ENCODE assay signal across 11 cellular contexts in genomic region chr20:32564921-32565734, GRCh38. TPM values are rescaled to one million over a fixed set of nuclear protein-coding genes. Genes with fewer than 3 reads are reported as not detected.
DNase-seq lines count a peak whose midpoint lies in the region; ATAC-seq and TF ChIP-seq lines count a peak whose summit lies in the region.
"Had no signal": no experiment of that assay in that cellular context is flagged by ENCODE, and none has a peak within 500 bp of the region (broad histone marks: within the 10 kb centered on the region; RNA-seq: fewer than 3 reads in every experiment).

No MANE protein-coding gene starts in this region.

- no peaks in the 10 kb centered on the region for H3K9me3 ChIP-seq in CD4-positive, alpha-beta memory T cell (ENCODE audit: control insufficient read depth in 1 of 2, low read length in 2 of 2)
- H3K9me3 ChIP-seq in mucosa of rectum (ENCODE audit: control insufficient read depth in 2 of 2, low read length in 2 of 2) = no peaks in the 10 kb centered on the region
- H3K9me3 ChIP-seq: BLaER1 treated with 17β-estradiol and CSF1 and Interleukin-3, amounts not matched to agents 10 nM and 100 nM; vagina had no signal

- ATAC-seq in T-cell (replicated peaks in 1 of 4) (no peak), HG02798 (IDR thresholded peaks at IDR 0.05; ENCODE audit: poor library complexity, unreplicated experiment) (no peak)

- peak overlapping the region in 6 of 7 donors; percentile 67 to 85 (median 77) for H3K27ac Mint-ChIP-seq in CD4-positive, alpha-beta memory T cell
- H3K27ac Mint-ChIP-seq in T-cell (peak overlapping the region; percentile 71 to 78), glutamatergic neuron (ENCODE audit: unreplicated experiment) (peak overlapping the region; percentile 45)
- H3K27ac Mint-ChIP-seq in activated T-helper 1 cell treated with anti-CD3 and anti-CD28 coated beads, Interleukin-12 subunit alpha, Interleukin-12 subunit beta, Interleukin-2, Interleukin-4 antibody, amounts not matched to agents 30 ng/mL and 10 ng/mL and 1 ng/mL, durations not matched to agents 14 hours and 24 hours and 36 hours = no peak overlapping the region

- H3K27me3 ChIP-seq in CD4-positive, alpha-beta memory T cell (ENCODE audit: insufficient read depth, low read length) = no peaks in the 10 kb centered on the region
- no peaks in the 10 kb centered on the region for H3K27me3 ChIP-seq in mucosa of rectum (ENCODE audit: control insufficient read depth in 2 of 2, insufficient read depth in 2 of 2, low read length in 2 of 2)
- H3K27me3 ChIP-seq: BLaER1 treated with 17β-estradiol and CSF1 and Interleukin-3, amounts not matched to agents 10 nM and 100 nM; vagina had no signal

- peaks cover 7 to 13% of the 10 kb centered on the region in 2 donors for H3K36me3 Mint-ChIP-seq in CD4-positive, alpha-beta memory T cell
- H3K36me3 Mint-ChIP-seq in T-cell (no peaks in the 10 kb centered on the region), glutamatergic neuron (ENCODE audit: unreplicated experiment) (peaks cover 5% of the 10 kb centered on the region)
- H3K36me3 Mint-ChIP-seq in activated T-helper 1 cell treated with anti-CD3 and anti-CD28 coated beads, Interleukin-12 subunit alpha, Interleukin-12 subunit beta, Interleukin-2, Interleukin-4 antibody, amounts not matched to agents 30 ng/mL and 10 ng/mL and 1 ng/mL, durations not matched to agents 14 hours and 24 hours and 36 hours (ENCODE audit: low read depth) = no peaks in the 10 kb centered on the region

- H3K27me3 Mint-ChIP-seq in CD4-positive, alpha-beta memory T cell = no peaks in the 10 kb centered on the region
- H3K27me3 Mint-ChIP-seq in T-cell (no peaks in the 10 kb centered on the region), glutamatergic neuron (ENCODE audit: unreplicated experiment) (peaks cover 27% of the 10 kb centered on the region)
- no peaks in the 10 kb centered on the region for H3K27me3 Mint-ChIP-seq in activated T-helper 1 cell treated with anti-CD3 and anti-CD28 coated beads, Interleukin-12 subunit alpha, Interleukin-12 subunit beta, Interleukin-2, Interleukin-4 antibody, amounts not matched to agents 30 ng/mL and 10 ng/mL and 1 ng/mL, durations not matched to agents 14 hours and 24 hours and 36 hours (ENCODE audit: insufficient read depth)

- no peak overlapping the region for H3K4me3 ChIP-seq in CD4-positive, alpha-beta memory T cell (ENCODE audit: low read length in 2 of 2)
- H3K4me3 ChIP-seq in mucosa of rectum (ENCODE audit: low read length in 2 of 2) = no peak overlapping the region
- H3K4me3 ChIP-seq: BLaER1 treated with 17β-estradiol and CSF1 and Interleukin-3, amounts not matched to agents 10 nM and 100 nM; vagina had no signal

- no peaks in the 10 kb centered on the region for H3K9me3 Mint-ChIP-seq in CD4-positive, alpha-beta memory T cell
- no peaks in the 10 kb centered on the region for H3K9me3 Mint-ChIP-seq in T-cell
- H3K9me3 Mint-ChIP-seq in glutamatergic neuron (ENCODE audit: unreplicated experiment) = peaks cover 14% of the 10 kb centered on the region
- no peaks in the 10 kb centered on the region for H3K9me3 Mint-ChIP-seq in activated T-helper 1 cell treated with anti-CD3 and anti-CD28 coated beads, Interleukin-12 subunit alpha, Interleukin-12 subunit beta, Interleukin-2, Interleukin-4 antibody, amounts not matched to agents 30 ng/mL and 10 ng/mL and 1 ng/mL, durations not matched to agents 14 hours and 24 hours and 36 hours

- TF ChIP-seq CTCF in glutamatergic neuron (IDR thresholded peaks at IDR 0.05; ENCODE audit: partially characterized antibody, unreplicated experiment) = no peak

- H3K36me3 ChIP-seq in CD4-positive, alpha-beta memory T cell (ENCODE audit: insufficient read depth, low read length) = peaks cover 3% of the 10 kb centered on the region
- H3K36me3 ChIP-seq in mucosa of rectum (ENCODE audit: control insufficient read depth in 2 of 2, insufficient read depth in 2 of 2, low read length in 2 of 2) = no peaks in the 10 kb centered on the region
- H3K36me3 ChIP-seq: BLaER1 treated with 17β-estradiol and CSF1 and Interleukin-3, amounts not matched to agents 10 nM and 100 nM; vagina had no signal

- DNase-seq in CD4-positive, alpha-beta memory T cell = no peak
- DNase-seq in T-cell = no peak
- no peak for DNase-seq in glutamatergic neuron
- no peak for DNase-seq in activated T-helper 1 cell treated with anti-CD3 and anti-CD28 coated beads, Interleukin-12 subunit alpha, Interleukin-12 subunit beta, Interleukin-2, Interleukin-4 antibody, amounts not matched to agents 30 ng/mL and 10 ng/mL and 1 ng/mL, durations not matched to agents 14 hours and 24 hours and 36 hours (ENCODE audit: low spot score)
- no peak for DNase-seq in D341Med (ENCODE audit: low spot score)
- no peak for DNase-seq in COLO668 (lab: John Stamatoyannopoulos, UW; ENCODE audit: unreplicated experiment)
- DNase-seq: NCI-H2081 treated with DMSO at 0.1 percent for 48 hours had no signal

- intact Hi-C loops in CD4-positive, alpha-beta memory T cell (cut with micrococcal nuclease) = no loop called here
- intact Hi-C loops in activated T-helper 1 cell treated with anti-CD3 and anti-CD28 coated beads, Interleukin-12 subunit alpha, Interleukin-12 subunit beta, Interleukin-2, Interleukin-4 antibody, amounts not matched to agents 30 ng/mL and 10 ng/mL and 1 ng/mL, durations not matched to agents 14 hours and 24 hours and 36 hours (cut with micrococcal nuclease) = no loop called here

- H3K9ac ChIP-seq in mucosa of rectum (ENCODE audit: low read depth in 1 of 2, low read length in 2 of 2) = no peak overlapping the region

- CTCF ChIA-PET in CD4-positive, alpha-beta memory T cell (lab: Charles Lee; ENCODE audit: partially characterized antibody) = interaction anchor here (1.8 kb wide), 1 partner anchor 87 kb away, joined by 4 read pairs; no protein-coding TSS in a partner anchor
- CTCF ChIA-PET in T-cell (lab: Charles Lee) = no interaction called here

- peaks cover 59% of the 10 kb centered on the region for H3K4me1 ChIP-seq in CD4-positive, alpha-beta memory T cell (ENCODE audit: insufficient read depth, low read length)
- no peaks in the 10 kb centered on the region for H3K4me1 ChIP-seq in mucosa of rectum (ENCODE audit: control insufficient read depth in 2 of 2, insufficient read depth in 2 of 2, low read length in 2 of 2)

- peak overlapping the region in 1 of 8 donors; percentile 27 for H3K4me3 Mint-ChIP-seq in CD4-positive, alpha-beta memory T cell
- H3K4me3 Mint-ChIP-seq in T-cell (no peak overlapping the region), glutamatergic neuron (ENCODE audit: unreplicated experiment) (peak overlapping the region; percentile 0)
- H3K4me3 Mint-ChIP-seq in activated T-helper 1 cell treated with anti-CD3 and anti-CD28 coated beads, Interleukin-12 subunit alpha, Interleukin-12 subunit beta, Interleukin-2, Interleukin-4 antibody, amounts not matched to agents 30 ng/mL and 10 ng/mL and 1 ng/mL, durations not matched to agents 14 hours and 24 hours and 36 hours = no peak overlapping the region

- peaks cover 27 to 50% (median 32%) of the 10 kb centered on the region in 4 donors for H3K4me1 Mint-ChIP-seq in CD4-positive, alpha-beta memory T cell
- H3K4me1 Mint-ChIP-seq in T-cell (peaks cover 33 to 51% (median 46%) of the 10 kb centered on the region in 3 donors), glutamatergic neuron (ENCODE audit: low read depth, unreplicated experiment) (peaks cover 24% of the 10 kb centered on the region)
- peaks cover 10% of the 10 kb centered on the region for H3K4me1 Mint-ChIP-seq in activated T-helper 1 cell treated with anti-CD3 and anti-CD28 coated beads, Interleukin-12 subunit alpha, Interleukin-12 subunit beta, Interleukin-2, Interleukin-4 antibody, amounts not matched to agents 30 ng/mL and 10 ng/mL and 1 ng/mL, durations not matched to agents 14 hours and 24 hours and 36 hours (ENCODE audit: low read depth)

- POLR2A ChIA-PET in CD4-positive, alpha-beta memory T cell (lab: Charles Lee; ENCODE audit: partially characterized antibody) = interaction anchor here (0.8 to 1.6 kb wide), 3 partner anchors 8 to 27 kb away, joined by 3 to 7 read pairs (median 4); no protein-coding TSS in a partner anchor
- POLR2A ChIA-PET in T-cell (lab: Charles Lee) = no interaction called here

- H3K27ac ChIP-seq in CD4-positive, alpha-beta memory T cell (ENCODE audit: low read depth, low read length) = no peak overlapping the region
- H3K27ac ChIP-seq in mucosa of rectum (ENCODE audit: low read depth in 2 of 2, low read length in 2 of 2) = peak overlapping the region; percentile 2 to 48
- H3K27ac ChIP-seq: BLaER1 treated with 17β-estradiol and CSF1 and Interleukin-3, amounts not matched to agents 10 nM and 100 nM; vagina had no signal

RNA-seq across cellular contexts. Expression of gene NOL4L, which starts 20.0 kb away (rescaled TPM):
- 10 to 100 TPM; 71.0 to 74.2 TPM for total RNA-seq in CD4-positive, alpha-beta memory T cell
- 10 to 100 TPM in 1 of 2 donors, 1 to 10 TPM in 1; 7.0 to 23.9 TPM for polyA plus RNA-seq in CD4-positive, alpha-beta memory T cell
- total RNA-seq in T-cell (10 to 100 TPM; 63.5 to 88.8 (median 74.4) TPM), glutamatergic neuron (ENCODE audit: unreplicated experiment) (106 TPM)
- total RNA-seq in activated T-helper 1 cell treated with anti-CD3 and anti-CD28 coated beads, Interleukin-12 subunit alpha, Interleukin-12 subunit beta, Interleukin-2, Interleukin-4 antibody, amounts not matched to agents 30 ng/mL and 10 ng/mL and 1 ng/mL, durations not matched to agents 14 hours and 24 hours and 36 hours = 10.3 and 14.3 TPM in 2 replicates
